ENCODE assay signal across 1 cellular context in genomic region chrX:39767446-39767845, GRCh38.
TF ChIP-seq lines count a peak whose summit lies in the region.

No MANE protein-coding gene starts in this region.

TF ChIP-seq in IMR-90, 13 proteins besides CTCF, POLR2A, EP300 and RAD21:
- TF ChIP-seq RCOR1 (IDR thresholded peaks at IDR 0.05; ENCODE audit: insufficient replicate concordance, low read length) = no peak
- TF ChIP-seq CHD1 (IDR thresholded peaks at IDR 0.05; ENCODE audit: low read depth, low read length) = no peak
- no peak for TF ChIP-seq USF2 (IDR thresholded peaks at IDR 0.05; ENCODE audit: low read depth, low read length)
- TF ChIP-seq RFX5 (IDR thresholded peaks at IDR 0.05; ENCODE audit: low read depth, low read length) = no peak
